ENCODE assay signal across 9 cellular contexts in the genomic region with DNA sequence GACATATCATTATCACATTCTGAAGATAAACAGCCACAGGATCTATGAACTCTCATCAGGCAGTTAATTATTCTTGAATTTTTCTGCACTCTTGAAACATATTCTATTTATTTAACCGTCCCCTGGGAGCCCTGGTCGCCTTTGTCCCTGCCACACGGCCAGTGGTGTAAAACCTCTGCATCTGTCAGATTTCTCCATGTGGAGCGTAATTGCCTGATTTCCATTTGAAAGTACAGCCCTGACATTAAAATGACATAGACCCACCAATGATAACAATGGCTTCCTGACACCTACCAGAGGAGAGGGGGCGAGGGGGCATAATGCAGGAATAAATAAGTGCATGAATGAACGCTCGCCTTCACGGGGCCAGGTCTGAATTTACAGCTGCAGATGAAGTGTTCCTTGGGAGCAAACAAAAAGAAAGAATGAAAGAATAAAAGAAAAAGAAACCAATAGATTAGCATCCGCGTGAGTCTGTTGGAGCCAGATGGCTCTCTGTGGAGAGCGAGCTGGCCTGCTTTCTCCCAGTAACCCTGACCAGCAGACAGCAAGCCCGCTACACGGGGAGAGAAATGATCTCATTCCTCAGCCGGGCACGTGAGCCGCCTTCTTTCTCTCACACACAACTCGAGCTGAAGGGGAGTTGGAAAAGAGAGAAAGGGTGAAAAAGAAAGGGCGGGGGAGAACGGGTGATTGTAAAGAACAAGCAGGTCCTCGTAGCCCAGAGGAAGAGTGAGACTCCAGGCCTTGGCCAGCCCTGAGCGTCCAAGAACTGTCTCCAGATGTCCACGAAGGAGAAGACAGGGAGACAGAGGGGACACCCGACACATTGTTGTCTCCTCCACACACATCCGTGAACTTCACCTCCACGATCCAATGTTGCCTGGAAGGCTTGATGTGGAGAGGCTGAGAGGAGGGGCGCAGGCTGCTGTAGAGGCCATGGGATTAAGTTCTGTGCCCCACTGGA.
DNase-seq lines count a peak whose midpoint lies in the region; ATAC-seq, FAIRE-seq and TF ChIP-seq lines count a peak whose summit lies in the region.
"Had no signal": no experiment of that assay in that cellular context is flagged by ENCODE, and none has a peak within 500 bp of the region (broad histone marks: within the 10 kb centered on the region; RNA-seq: fewer than 3 reads in every experiment).

No MANE protein-coding gene starts in this region.

- WGBS in body of pancreas, 2 donors, result 65 to 66% methylated on average over 26 of the region's 26 CpGs
- WGBS in HepG2 (ENCODE audit: low lambda C conversion rate), result 56% methylated on average over 26 of the region's 26 CpGs

- TF ChIP-seq EP300 in HepG2 (IDR thresholded peaks at IDR 0.05; ENCODE audit: low read depth in 2 of 2, low read length in 2 of 2), result no peak
- TF ChIP-seq EP300 in HepG2 (CRISPR knock-in tag; IDR thresholded peaks at IDR 0.05; ENCODE audit: borderline replicate concordance), result no peak

- no peak for DNase-seq in T-helper 2 cell treated with Interferon-gamma antibody and Interleukin-4, amounts not matched to agents 5 μg/mL and 100 μg/mL, for 36 hours (ENCODE audit: low spot score)
- DNase-seq in T-helper 2 cell (no peak), body of pancreas (peak in 3 of 4 donors; percentile 17 to 23 (median 23)), HepG2 (ENCODE audit: low spot score) (no peak), uterus (peak; percentile 80 to 84)
- no peak for DNase-seq in activated CD8-positive, alpha-beta memory T cell treated with anti-CD3 and anti-CD28 coated beads, Interleukin-2, amount 10 ng/mL, durations not matched to agents 7 days and 5 days
- DNase-seq: Kasumi-1 had no signal

- H3K27me3 ChIP-seq in body of pancreas (no peaks in the 10 kb centered on the region), HepG2 (ENCODE audit: control insufficient read depth in 1 of 2, insufficient read depth in 2 of 2, low read length in 2 of 2) (peaks cover 2 to 14% of the 10 kb centered on the region in 2 experiments; a peak in 3 of 5 replicates), uterus (no peaks in the 10 kb centered on the region)

- H3K9ac ChIP-seq in HepG2 (ENCODE audit: insufficient read depth, low read depth, low read length), result no peak overlapping the region

- no peaks in the 10 kb centered on the region for H4K20me1 ChIP-seq in HepG2 (ENCODE audit: insufficient read depth, low read length)

- peak overlapping the region; percentile 70 for H3K27ac Mint-ChIP-seq in T-helper 2 cell treated with Interferon-gamma antibody and Interleukin-4, amounts not matched to agents 5 μg/mL and 100 μg/mL, for 36 hours
- no peak overlapping the region for H3K27ac Mint-ChIP-seq in activated CD8-positive, alpha-beta memory T cell treated with anti-CD3 and anti-CD28 coated beads, Interleukin-2, amount 10 ng/mL, durations not matched to agents 7 days and 5 days

- H2AFZ ChIP-seq in HepG2 (ENCODE audit: low read length), result no peak overlapping the region

- FAIRE-seq in HepG2 (lab: Jason Lieb, UNC), result no peak

- ATAC-seq in body of pancreas (no peak), HepG2 (peak; percentile 39), HG03039 (IDR thresholded peaks at IDR 0.05; ENCODE audit: unreplicated experiment) (no peak), HG03460 (IDR thresholded peaks at IDR 0.05; ENCODE audit: unreplicated experiment) (no peak)
- ATAC-seq in activated CD8-positive, alpha-beta memory T cell treated with anti-CD3 and anti-CD28 coated beads, Interleukin-2, amount 10 ng/mL, durations not matched to agents 7 days and 5 days, result no peak

- H3K4me1 ChIP-seq in body of pancreas (no peaks in the 10 kb centered on the region), HepG2 (ENCODE audit: insufficient read depth, low read length) (0 out of 2 replicates have a peak, but pooled peaks cover 17% of the 10 kb centered on the region), uterus (peaks cover 9 to 20% of the 10 kb centered on the region in 2 donors)

- H3K36me3 ChIP-seq in body of pancreas (replicated peaks in 1 of 2; ENCODE audit: insufficient read depth in 1 of 2, low read depth in 2 of 2) (no peaks in the 10 kb centered on the region), HepG2 (replicated peaks in 1 of 2; ENCODE audit: control insufficient read depth in 1 of 2, insufficient read depth in 2 of 2, low read length in 2 of 2) (no peaks in the 10 kb centered on the region), uterus (no peaks in the 10 kb centered on the region)

- TF ChIP-seq CTCF in body of pancreas (IDR thresholded peaks at IDR 0.05), result no peak
- no peak for TF ChIP-seq CTCF in HepG2 (CRISPR knock-in tag; IDR thresholded peaks at IDR 0.05)
- TF ChIP-seq CTCF in uterus (IDR thresholded peaks at IDR 0.05), result no peak

- intact Hi-C loops in body of pancreas (cut with DNase I) (no loop called here), HepG2 (cut with micrococcal nuclease; ENCODE audit: unreplicated experiment) (no loop called here), uterus (cut with DNase I; ENCODE audit: low total_unique reads) (no loop called here)

- no peaks in the 10 kb centered on the region for H3K36me3 Mint-ChIP-seq in T-helper 2 cell treated with Interferon-gamma antibody and Interleukin-4, amounts not matched to agents 5 μg/mL and 100 μg/mL, for 36 hours (ENCODE audit: low read depth)
- H3K36me3 Mint-ChIP-seq in activated CD8-positive, alpha-beta memory T cell treated with anti-CD3 and anti-CD28 coated beads, Interleukin-2, amount 10 ng/mL, durations not matched to agents 7 days and 5 days, result peaks cover 3% of the 10 kb centered on the region

- H3K27me3 Mint-ChIP-seq in T-helper 2 cell treated with Interferon-gamma antibody and Interleukin-4, amounts not matched to agents 5 μg/mL and 100 μg/mL, for 36 hours (ENCODE audit: low read depth), result no peaks in the 10 kb centered on the region
- no peaks in the 10 kb centered on the region for H3K27me3 Mint-ChIP-seq in activated CD8-positive, alpha-beta memory T cell treated with anti-CD3 and anti-CD28 coated beads, Interleukin-2, amount 10 ng/mL, durations not matched to agents 7 days and 5 days

- H3K4me1 Mint-ChIP-seq in T-helper 2 cell treated with Interferon-gamma antibody and Interleukin-4, amounts not matched to agents 5 μg/mL and 100 μg/mL, for 36 hours (ENCODE audit: low read depth), result peaks cover 17% of the 10 kb centered on the region
- H3K4me1 Mint-ChIP-seq in activated CD8-positive, alpha-beta memory T cell treated with anti-CD3 and anti-CD28 coated beads, Interleukin-2, amount 10 ng/mL, durations not matched to agents 7 days and 5 days, result peaks cover 25% of the 10 kb centered on the region

- H3K4me3 ChIP-seq in body of pancreas (no peak overlapping the region), HepG2 (replicated peaks in 1 of 3; ENCODE audit: insufficient read depth in 1 of 3, low read depth in 2 of 3, low read length in 3 of 3) (no peak overlapping the region), uterus (peak overlapping the region in 1 of 2 donors; percentile 13)

- in situ Hi-C loops in HepG2 (cut with HindIII; ENCODE audit: extremely low pct_ligation_motif_present, low pct_unique_long_range_greater_than_20kb), result no loop called here

- CTCF ChIA-PET in HepG2 (lab: Yijun Ruan, JAX; ENCODE audit: low intra/inter-chr PET ratio, low total read pairs), result no interaction called here
- CTCF ChIA-PET in activated CD8-positive, alpha-beta memory T cell treated with anti-CD3 and anti-CD28 coated beads, Interleukin-2, amount 10 ng/mL, durations not matched to agents 7 days and 5 days (lab: Charles Lee), result no interaction called here

- H3K9me3 Mint-ChIP-seq in T-helper 2 cell treated with Interferon-gamma antibody and Interleukin-4, amounts not matched to agents 5 μg/mL and 100 μg/mL, for 36 hours, result peaks cover 4% of the 10 kb centered on the region
- peaks cover 3% of the 10 kb centered on the region for H3K9me3 Mint-ChIP-seq in activated CD8-positive, alpha-beta memory T cell treated with anti-CD3 and anti-CD28 coated beads, Interleukin-2, amount 10 ng/mL, durations not matched to agents 7 days and 5 days (ENCODE audit: low read depth)

- TF ChIP-seq RAD21 in HepG2 (CRISPR knock-in tag; IDR thresholded peaks at IDR 0.05), result no peak

- no peak overlapping the region for H3K4me3 Mint-ChIP-seq in T-helper 2 cell treated with Interferon-gamma antibody and Interleukin-4, amounts not matched to agents 5 μg/mL and 100 μg/mL, for 36 hours
- no peak overlapping the region for H3K4me3 Mint-ChIP-seq in activated CD8-positive, alpha-beta memory T cell treated with anti-CD3 and anti-CD28 coated beads, Interleukin-2, amount 10 ng/mL, durations not matched to agents 7 days and 5 days

- TF ChIP-seq POLR2A in body of pancreas (IDR thresholded peaks at IDR 0.05) (no peak), HepG2 (IDR thresholded peaks at IDR 0.05; ENCODE audit: insufficient read depth in 1 of 2, low read depth in 2 of 2, low read length in 2 of 2) (no peak), uterus (IDR thresholded peaks at IDR 0.05) (no peak)

- peak overlapping the region; percentile 9; the same call in 1 of the 2 replicates for H3K4me2 ChIP-seq in HepG2 (ENCODE audit: low read depth, low read length)

- H3K79me2 ChIP-seq in HepG2 (ENCODE audit: insufficient read depth, low read length), result no peaks in the 10 kb centered on the region

- no TSS peak for BruUV-seq in HepG2 (replicated peaks; lab: Mats Ljungman, UMichigan)

- no peak overlapping the region for H3K27ac ChIP-seq in body of pancreas
- no peak overlapping the region for H3K27ac ChIP-seq in HepG2 (ENCODE audit: extremely low read length, insufficient read depth, low read length)
- peak overlapping the region; percentile 82 to 83 for H3K27ac ChIP-seq in uterus

- POLR2A ChIA-PET in HepG2 (lab: Yijun Ruan, JAX), result no interaction called here

- no peaks in the 10 kb centered on the region for H3K9me3 ChIP-seq in body of pancreas
- H3K9me3 ChIP-seq in HepG2 (ENCODE audit: low read length), result no peaks in the 10 kb centered on the region
- no peaks in the 10 kb centered on the region for H3K9me3 ChIP-seq in uterus

TF ChIP-seq in HepG2, 621 proteins besides CTCF, POLR2A, EP300 and RAD21:
- peak; percentile 56; the same call in 1 of the 2 replicates for TF ChIP-seq BHLHE40 (IDR thresholded peaks at IDR 0.05; ENCODE audit: low read length)
- TF ChIP-seq FOXA3 (CRISPR knock-in tag; IDR thresholded peaks at IDR 0.05), result no peak

Comparison
In these comparisons a context has a peak if more than half of its experiments do, and no peak if none do; other contexts are left out.
1. DNase-seq: peak in body of pancreas (3 of 4) and uterus (2 of 2); none in T-helper 2 cell treated with Interferon-gamma antibody and Interleukin-4, amounts not matched to agents 5 μg/mL and 100 μg/mL, for 36 hours (single experiment), T-helper 2 cell (0 of 5), HepG2 (single experiment) and activated CD8-positive, alpha-beta memory T cell treated with anti-CD3 and anti-CD28 coated beads, Interleukin-2, amount 10 ng/mL, durations not matched to agents 7 days and 5 days (single experiment).
2. H3K27ac ChIP-seq: peak in uterus (2 of 2); none in body of pancreas (0 of 4) and HepG2 (single experiment).